ENCODE assay signal across 9 cellular contexts in the genomic region with DNA sequence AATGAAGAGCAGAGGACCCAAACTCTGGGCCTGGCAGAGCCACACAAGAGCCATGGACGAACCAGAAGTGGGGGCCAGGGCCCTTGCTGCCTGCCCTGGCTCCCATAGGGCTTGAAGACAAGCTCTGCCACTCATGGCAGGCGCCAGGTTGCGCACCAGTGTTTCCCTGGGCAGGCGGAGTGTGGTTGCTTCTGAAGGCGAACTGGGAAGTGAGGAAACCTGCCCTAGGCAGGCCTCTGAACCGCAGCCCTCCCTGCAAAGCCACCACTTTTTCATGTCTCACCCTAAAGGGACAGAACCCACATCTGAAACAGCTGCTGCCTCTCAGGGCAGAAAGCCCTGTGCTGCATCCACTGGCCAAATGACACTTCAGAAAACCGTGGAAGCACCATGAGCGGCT. TPM values are rescaled to one million over a fixed set of nuclear protein-coding genes. Genes with fewer than 3 reads are reported as not detected.
DNase-seq lines count a peak whose midpoint lies in the region; ATAC-seq and TF ChIP-seq lines count a peak whose summit lies in the region.
"Had no signal": no experiment of that assay in that cellular context is flagged by ENCODE, and none has a peak within 500 bp of the region (broad histone marks: within the 10 kb centered on the region; RNA-seq: fewer than 3 reads in every experiment).

No MANE protein-coding gene starts in this region.

- peak; percentile 53 for DNase-seq in GM12864 (ENCODE audit: low read depth)
- DNase-seq in ascending aorta (ENCODE audit: low spot score in 2 of 2) = no peak
- no peak for DNase-seq in PC-9
- no peak for DNase-seq in PC-3
- DNase-seq in osteocyte (ENCODE audit: extremely low spot score, unreplicated experiment) = no peak
- DNase-seq: T-helper 9 cell had no signal

- H3K79me2 ChIP-seq in Loucy (ENCODE audit: insufficient read depth, low read length) (no peaks in the 10 kb centered on the region), PC-9 (ENCODE audit: low read depth) (no peaks in the 10 kb centered on the region), PC-3 (ENCODE audit: low read length) (no peaks in the 10 kb centered on the region)

- no peaks in the 10 kb centered on the region for H3K36me3 Mint-ChIP-seq in osteocyte (ENCODE audit: unreplicated experiment)

- no peak overlapping the region for H3K4me3 Mint-ChIP-seq in osteocyte (ENCODE audit: unreplicated experiment)

- H3K27me3 Mint-ChIP-seq in osteocyte (ENCODE audit: unreplicated experiment) = peaks cover 7% of the 10 kb centered on the region

- no peaks in the 10 kb centered on the region for H3K4me1 Mint-ChIP-seq in osteocyte (ENCODE audit: unreplicated experiment)

- H3F3A ChIP-seq in Loucy (ENCODE audit: low read depth) (0 out of 2 replicates have a peak, but pooled peaks cover 3% of the 10 kb centered on the region), PC-9 (ENCODE audit: insufficient read depth, low read depth) (no peaks in the 10 kb centered on the region), PC-3 (ENCODE audit: low read length, unreplicated experiment) (no peaks in the 10 kb centered on the region)

- H3K27ac ChIP-seq in cingulate gyrus (ENCODE audit: low read depth, low read length) (peak overlapping the region; percentile 19), ascending aorta (no peak overlapping the region), PC-9 (no peak overlapping the region), PC-3 (ENCODE audit: low read length) (no peak overlapping the region)

- H2AFZ ChIP-seq in Loucy (ENCODE audit: low read length) = no peak overlapping the region
- H2AFZ ChIP-seq in PC-9 = no peak overlapping the region
- no peak overlapping the region for H2AFZ ChIP-seq in PC-3 (ENCODE audit: low read length)

- H3K27me3 ChIP-seq in Loucy (ENCODE audit: insufficient read depth, low read length, poor library complexity, severe bottlenecking) = no peaks in the 10 kb centered on the region
- H3K27me3 ChIP-seq in ascending aorta = no peaks in the 10 kb centered on the region
- H3K27me3 ChIP-seq in PC-9 (ENCODE audit: insufficient read depth, low read depth) = no peaks in the 10 kb centered on the region
- H3K27me3 ChIP-seq in PC-3 (ENCODE audit: low read length) = no peaks in the 10 kb centered on the region

- H3K9me2 ChIP-seq in Loucy (replicated peaks; ENCODE audit: low read depth, low read length) = no peaks in the 10 kb centered on the region
- no peaks in the 10 kb centered on the region for H3K9me2 ChIP-seq in PC-9 (ENCODE audit: insufficient read depth)
- no peaks in the 10 kb centered on the region for H3K9me2 ChIP-seq in PC-3 (replicated peaks; ENCODE audit: low read length)

- CTCF ChIA-PET in PC-9 (lab: Charles Lee) (interaction anchor here (0.6 to 0.7 kb wide), 2 partner anchors 56 to 1951 kb away, joined by 6 to 11 read pairs; no protein-coding TSS in a partner anchor), PC-3 (lab: Charles Lee) (no interaction called here)

- H3K9me3 ChIP-seq in Loucy (ENCODE audit: insufficient read depth, low read depth, low read length) (no peaks in the 10 kb centered on the region), ascending aorta (no peaks in the 10 kb centered on the region), PC-9 (ENCODE audit: insufficient read depth, low read depth) (no peaks in the 10 kb centered on the region), PC-3 (ENCODE audit: low read length) (no peaks in the 10 kb centered on the region)

- H3K36me3 ChIP-seq in Loucy (ENCODE audit: insufficient read depth, low read length) (no peaks in the 10 kb centered on the region), ascending aorta (no peaks in the 10 kb centered on the region), PC-9 (ENCODE audit: low read depth) (no peaks in the 10 kb centered on the region), PC-3 (ENCODE audit: low read depth, low read length) (no peaks in the 10 kb centered on the region)

- no peaks in the 10 kb centered on the region for H4K20me1 ChIP-seq in Loucy (ENCODE audit: insufficient read depth, low read length, poor library complexity, severe bottlenecking)
- no peaks in the 10 kb centered on the region for H4K20me1 ChIP-seq in PC-9 (ENCODE audit: insufficient read depth)
- no peaks in the 10 kb centered on the region for H4K20me1 ChIP-seq in PC-3 (ENCODE audit: low read length)

- no peaks in the 10 kb centered on the region for H3K9me3 Mint-ChIP-seq in osteocyte (ENCODE audit: unreplicated experiment)

- H3K9ac ChIP-seq in Loucy (ENCODE audit: low read depth, low read length, poor library complexity, severe bottlenecking) = peak overlapping the region; percentile 60
- no peak overlapping the region for H3K9ac ChIP-seq in PC-3 (ENCODE audit: low read length)

- BruUV-seq in PC-9 (replicated peaks; lab: Mats Ljungman, UMichigan) (no TSS peak), PC-3 (replicated peaks; lab: Mats Ljungman, UMichigan) (no TSS peak)

- H3K4me1 ChIP-seq in Loucy (ENCODE audit: insufficient read depth, low read length, poor library complexity, severe bottlenecking) = peaks cover 57% of the 10 kb centered on the region
- no peaks in the 10 kb centered on the region for H3K4me1 ChIP-seq in ascending aorta
- H3K4me1 ChIP-seq in PC-9 (replicated peaks; ENCODE audit: insufficient read depth) = no peaks in the 10 kb centered on the region
- H3K4me1 ChIP-seq in PC-3 (ENCODE audit: insufficient read depth, low read length) = no peaks in the 10 kb centered on the region

- intact Hi-C loops in ascending aorta (cut with DNase I) = no loop called here
- intact Hi-C loops in PC-9 (cut with micrococcal nuclease; ENCODE audit: unreplicated experiment) = no loop called here
- intact Hi-C loops in PC-3 (cut with micrococcal nuclease) = no loop called here

- H3K4me2 ChIP-seq in Loucy (ENCODE audit: low read depth, low read length, poor library complexity, severe bottlenecking) (peak overlapping the region; percentile 78), PC-9 (no peak overlapping the region), PC-3 (ENCODE audit: low read length) (no peak overlapping the region)

- H3K4me3 ChIP-seq in GM12864 (ENCODE audit: low read depth, low read length) (no peak overlapping the region), Loucy (ENCODE audit: low read length, poor library complexity, severe bottlenecking) (peak overlapping the region; percentile 44), ascending aorta (no peak overlapping the region), PC-9 (no peak overlapping the region), PC-3 (ENCODE audit: low read length) (no peak overlapping the region)

- ATAC-seq in GM21367 (IDR thresholded peaks at IDR 0.05; ENCODE audit: unreplicated experiment) (peak; percentile 71), PC-3 (no peak)

- H3K27ac Mint-ChIP-seq in osteocyte (ENCODE audit: unreplicated experiment) = no peak overlapping the region

- TF ChIP-seq CTCF in GM12864 (IDR thresholded peaks at IDR 0.05; ENCODE audit: low read depth, low read length, missing control alignments) (no peak), Loucy (conservative IDR thresholded peaks at IDR 0.05; ENCODE audit: low read length) (no peak), ascending aorta (IDR thresholded peaks at IDR 0.05) (no peak), PC-9 (conservative IDR thresholded peaks at IDR 0.05) (no peak), PC-3 (conservative IDR thresholded peaks at IDR 0.05; ENCODE audit: low read depth, low read length) (no peak), osteocyte (IDR thresholded peaks at IDR 0.05) (no peak)

- POLR2A ChIA-PET in PC-9 (lab: Charles Lee; ENCODE audit: unreplicated experiment) = no interaction called here
- POLR2A ChIA-PET in PC-3 (lab: Charles Lee; ENCODE audit: unreplicated experiment) = no interaction called here

RNA-seq across cellular contexts. Expression of a gene that starts 58.9 kb away (rescaled TPM):
- total RNA-seq in ascending aorta = 25.1 TPM
- total RNA-seq in PC-9 (2021) = 47.5 and 65.7 TPM in 2 replicates
- 46.4 and 48.1 TPM in 2 replicates for total RNA-seq in PC-3 (2014; rRNA removed)
- 38.4 and 43.5 TPM in 2 replicates for total RNA-seq in osteocyte

RNA-seq across cellular contexts. Expression of a gene that starts 59.0 kb away (rescaled TPM):
- 14.4 TPM for total RNA-seq in ascending aorta
- total RNA-seq in PC-9 (2021) = 14.2 and 17.2 TPM in 2 replicates
- total RNA-seq in PC-3 (2014; rRNA removed) = 12.6 TPM in 2 replicates
- 14.2 and 18.4 TPM in 2 replicates for total RNA-seq in osteocyte
